Comparison of ENCODE assay signal across 21 cellular contexts in genomic region chr6:38836585-38836984, GRCh38.
"Had no signal": no experiment of that assay in that cellular context is flagged by ENCODE, and none has a peak within 500 bp of the region (broad histone marks: within the 10 kb centered on the region; RNA-seq: fewer than 3 reads in every experiment).

No MANE protein-coding gene starts in this region.

- H3K4me3 ChIP-seq: hepatocyte, left ventricle myocardium inferior, lung, ovary, right atrium auricular region, right lobe of liver, smooth muscle cell, tibial nerve, uterus had no signal

- H3K36me3 ChIP-seq: left ventricle myocardium inferior, ovary, right atrium auricular region, right lobe of liver, tibial nerve, uterus had no signal

- H3K27me3 ChIP-seq: hepatocyte, ovary, right atrium auricular region, right lobe of liver, tibial nerve, uterus had no signal

- DNase-seq: immature natural killer cell; kidney; left ventricle myocardium inferior; mesendoderm; naive B cell; natural killer cell; ovary; right lobe of liver; stimulated activated CD4-positive, alpha-beta T cell treated with anti-CD3 and anti-CD28 coated beads, Interleukin-1b, Interleukin-23, amount 100 ng/mL, for 48 hours; stimulated activated CD4-positive, alpha-beta T cell treated with anti-CD3 and anti-CD28 coated beads, Interleukin-2, amount 100 ng/mL, for 48 hours; stimulated activated CD4-positive, alpha-beta T cell treated with anti-CD3 and anti-CD28 coated beads, Interleukin-4, amount 100 ng/mL, for 4 hours; stimulated activated CD8-positive, alpha-beta memory T cell treated with anti-CD3 and anti-CD28 coated beads, Interleukin-4, amount 100 ng/mL, for 48 hours; stimulated activated naive CD4-positive, alpha-beta T cell treated with Interleukin-2 at 50 U/mL for 16 hours; stimulated activated naive CD8-positive, alpha-beta T cell treated with anti-CD3 and anti-CD28 coated beads, Interleukin-15, amount 100 ng/mL, for 72 hours; substantia nigra; uterus had no signal
